In the genomic region with DNA sequence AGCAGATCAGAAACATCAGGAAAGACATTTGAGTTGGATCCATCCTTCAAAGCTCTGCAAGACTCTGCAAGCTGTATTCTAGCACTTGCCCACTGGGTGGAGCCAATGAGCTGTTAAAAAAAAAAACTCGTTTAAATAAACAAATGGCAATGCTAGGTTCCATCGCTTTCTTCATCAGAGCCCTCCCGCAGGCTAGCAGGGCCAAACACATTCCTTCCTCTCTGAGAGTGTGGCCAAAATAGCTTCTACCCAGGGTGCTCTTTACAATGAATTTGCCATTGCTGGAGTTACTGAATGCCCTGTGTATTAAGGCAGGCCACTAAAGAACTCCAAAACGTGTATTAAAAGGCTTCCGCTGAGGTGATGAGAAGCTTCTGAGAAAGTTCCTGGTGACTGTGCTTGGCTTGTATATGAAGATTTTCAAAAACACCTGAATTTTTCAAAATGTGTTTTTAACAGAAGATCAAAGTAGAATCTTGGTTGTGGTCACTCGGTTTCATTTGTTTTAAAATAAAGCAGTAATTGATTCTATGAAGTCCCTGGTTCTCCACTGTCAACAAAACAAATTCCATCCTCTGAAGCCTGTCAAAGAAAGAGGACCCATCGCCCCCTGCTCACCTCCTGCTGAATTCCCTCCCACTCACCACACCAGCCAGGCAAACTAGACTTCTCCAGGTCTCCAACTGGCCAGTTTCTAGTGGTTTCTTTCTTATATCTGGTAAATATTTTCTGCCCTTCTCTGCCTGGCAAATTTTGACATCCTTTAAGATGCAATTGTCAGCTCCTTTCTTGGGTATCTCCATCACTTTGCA, we compare ENCODE assay signal across 8 cellular contexts. TPM values are rescaled to one million over a fixed set of nuclear protein-coding genes. Genes with fewer than 3 reads are reported as not detected.
DNase-seq lines count a peak whose midpoint lies in the region; ATAC-seq, FAIRE-seq and TF ChIP-seq lines count a peak whose summit lies in the region.

No MANE protein-coding gene starts in this region.

- H3K4me3 ChIP-seq in A673 (ENCODE audit: low read depth, low read length, poor library complexity, severe bottlenecking): no peak overlapping the region

- H3K4me1 ChIP-seq in A673 (ENCODE audit: insufficient read depth, low read length, poor library complexity, severe bottlenecking): no peaks in the 10 kb centered on the region

- H3K9me3 ChIP-seq in A673 (ENCODE audit: low read depth, low read length, poor library complexity, severe bottlenecking): no peaks in the 10 kb centered on the region

- peak; percentile 65 for TF ChIP-seq CTCF in A673 (conservative IDR thresholded peaks at IDR 0.05; ENCODE audit: low read depth, low read length)
- peak; percentile 82 for TF ChIP-seq CTCF in GM13977 (IDR thresholded peaks at IDR 0.05; ENCODE audit: extremely low read depth, insufficient read depth, missing control alignments)

- ATAC-seq in HG02885 (IDR thresholded peaks at IDR 0.05; ENCODE audit: poor library complexity, unreplicated experiment): peak; percentile 87

- CTCF ChIA-PET in A673 (lab: Charles Lee): interaction anchor here (0.5 to 1.5 kb wide), 4 partner anchors 196 to 1040 kb away, joined by 3 to 4 read pairs (median 3); a partner anchor contains a TSS

- no peaks in the 10 kb centered on the region for H3K27me3 ChIP-seq in A673 (replicated peaks; ENCODE audit: insufficient read depth, low read depth, low read length, poor library complexity)

- in situ Hi-C loops in GM13977 (cut with MboI; ENCODE audit: low pct_unique_long_range_greater_than_20kb, low sequenced_read_pairs, unreplicated experiment): loop anchor here (5.0 kb wide), 1 partner anchor 199 kb away; no protein-coding TSS in a partner anchor

- intact Hi-C loops in A673 (cut with micrococcal nuclease; ENCODE audit: unreplicated experiment): loop anchor here (5.0 to 10.0 kb wide), 3 partner anchors 214 to 741 kb away; no protein-coding TSS in a partner anchor

- POLR2A ChIA-PET in A673 (lab: Charles Lee; ENCODE audit: low non-redundant PET): no interaction called here

- BruUV-seq in A673 (replicated peaks; lab: Mats Ljungman, UMichigan): no TSS peak

- no peak overlapping the region for H3K27ac ChIP-seq in A673 (ENCODE audit: low read depth, low read length, poor library complexity, severe bottlenecking)
- H3K27ac ChIP-seq in caudate nucleus (ENCODE audit: low read depth, low read length): peak overlapping the region; percentile 68

- DNase-seq in A673 (ENCODE audit: low spot score): peak; percentile 66
- DNase-seq in GM13977 (ENCODE audit: low spot score): peak; percentile 78
- DNase-seq in NCI-H2029 treated with DMSO at 0.1 percent for 48 hours (lab: John Stamatoyannopoulos, UW): peak; percentile 46
- peak; percentile 62 for DNase-seq in UCSD-AML1 (lab: John Stamatoyannopoulos, UW; ENCODE audit: unreplicated experiment)
- peak in 38 of 61 donors; percentile 16 to 87 (median 56) for DNase-seq in caudate nucleus (lab: John Stamatoyannopoulos, UW)
- DNase-seq in stimulated activated CD4-positive, alpha-beta T cell treated with anti-CD3 and anti-CD28 coated beads, Interleukin-2, amount 100 ng/mL, for 4 hours (ENCODE audit: low read depth): peak; percentile 23

- no peaks in the 10 kb centered on the region for H3K36me3 ChIP-seq in A673 (ENCODE audit: insufficient read depth, low read length, poor library complexity, severe bottlenecking)

- FAIRE-seq in islet of Langerhans (lab: Jason Lieb, UNC): peak; percentile 98

RNA-seq across cellular contexts. Expression of a gene that starts 36.5 kb away (rescaled TPM):
- not detected in 2 replicates for total RNA-seq in A673 (2021)

Comparison
In these comparisons a context has a peak if more than half of its experiments do, and no peak if none do; other contexts are left out.
1. DNase-seq: peak in every context shown above with its lines; median percentile 78 in GM13977; 66 in A673; 62 in UCSD-AML1; 56 in caudate nucleus; 46 in NCI-H2029 treated with DMSO at 0.1 percent for 48 hours; 23 in stimulated activated CD4-positive, alpha-beta T cell treated with anti-CD3 and anti-CD28 coated beads, Interleukin-2, amount 100 ng/mL, for 4 hours.